In the genomic region with DNA sequence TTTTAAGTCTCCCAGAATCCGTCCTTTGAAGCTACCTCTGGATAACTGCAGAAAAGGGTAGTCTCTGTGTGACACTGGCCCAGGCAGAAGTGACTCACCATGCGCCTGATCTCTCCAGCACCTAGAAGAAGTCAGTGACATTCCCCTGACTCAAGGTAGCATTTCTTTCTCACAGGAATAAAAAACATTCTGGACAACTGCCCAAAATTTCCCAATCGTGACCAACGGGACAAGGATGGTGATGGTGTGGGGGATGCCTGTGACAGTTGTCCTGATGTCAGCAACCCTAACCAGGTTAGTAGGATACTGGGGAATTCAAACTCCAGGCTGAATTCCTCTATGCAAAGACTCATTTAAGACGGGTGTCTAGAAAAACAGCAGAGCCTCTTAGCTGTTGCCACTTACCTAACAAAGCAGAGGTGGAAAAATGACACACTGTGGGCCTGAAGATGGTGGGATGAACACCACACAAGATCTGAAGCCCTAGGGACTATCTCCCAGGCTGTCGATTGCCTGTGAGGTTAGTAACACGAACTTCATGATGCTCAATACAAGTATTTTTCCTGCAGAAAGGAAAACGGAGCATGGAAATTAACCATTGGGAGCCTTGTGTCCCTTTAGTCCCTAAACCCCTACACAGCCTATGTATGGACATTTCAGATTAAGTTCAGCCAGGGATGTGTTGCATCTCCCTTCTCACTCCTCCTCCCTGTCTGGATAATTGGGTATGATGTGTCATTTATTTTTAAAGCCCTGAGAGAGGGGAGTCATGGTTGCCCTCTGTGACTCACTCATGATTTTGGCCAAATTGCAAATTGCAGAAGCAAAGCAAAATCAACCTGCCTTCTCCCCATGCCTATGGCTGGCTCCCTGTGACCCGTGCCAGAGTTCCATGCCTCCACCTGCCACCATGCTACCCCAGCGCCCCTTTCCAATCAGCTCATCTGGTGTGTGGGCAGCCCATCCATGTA, we compare ENCODE assay signal across 1 cellular context.
TF ChIP-seq lines count a peak whose summit lies in the region.

No MANE protein-coding gene starts in this region.

TF ChIP-seq in WTC11, 78 proteins besides CTCF, POLR2A, EP300 and RAD21 (continued from another document):
- TF ChIP-seq, protein P1, sequence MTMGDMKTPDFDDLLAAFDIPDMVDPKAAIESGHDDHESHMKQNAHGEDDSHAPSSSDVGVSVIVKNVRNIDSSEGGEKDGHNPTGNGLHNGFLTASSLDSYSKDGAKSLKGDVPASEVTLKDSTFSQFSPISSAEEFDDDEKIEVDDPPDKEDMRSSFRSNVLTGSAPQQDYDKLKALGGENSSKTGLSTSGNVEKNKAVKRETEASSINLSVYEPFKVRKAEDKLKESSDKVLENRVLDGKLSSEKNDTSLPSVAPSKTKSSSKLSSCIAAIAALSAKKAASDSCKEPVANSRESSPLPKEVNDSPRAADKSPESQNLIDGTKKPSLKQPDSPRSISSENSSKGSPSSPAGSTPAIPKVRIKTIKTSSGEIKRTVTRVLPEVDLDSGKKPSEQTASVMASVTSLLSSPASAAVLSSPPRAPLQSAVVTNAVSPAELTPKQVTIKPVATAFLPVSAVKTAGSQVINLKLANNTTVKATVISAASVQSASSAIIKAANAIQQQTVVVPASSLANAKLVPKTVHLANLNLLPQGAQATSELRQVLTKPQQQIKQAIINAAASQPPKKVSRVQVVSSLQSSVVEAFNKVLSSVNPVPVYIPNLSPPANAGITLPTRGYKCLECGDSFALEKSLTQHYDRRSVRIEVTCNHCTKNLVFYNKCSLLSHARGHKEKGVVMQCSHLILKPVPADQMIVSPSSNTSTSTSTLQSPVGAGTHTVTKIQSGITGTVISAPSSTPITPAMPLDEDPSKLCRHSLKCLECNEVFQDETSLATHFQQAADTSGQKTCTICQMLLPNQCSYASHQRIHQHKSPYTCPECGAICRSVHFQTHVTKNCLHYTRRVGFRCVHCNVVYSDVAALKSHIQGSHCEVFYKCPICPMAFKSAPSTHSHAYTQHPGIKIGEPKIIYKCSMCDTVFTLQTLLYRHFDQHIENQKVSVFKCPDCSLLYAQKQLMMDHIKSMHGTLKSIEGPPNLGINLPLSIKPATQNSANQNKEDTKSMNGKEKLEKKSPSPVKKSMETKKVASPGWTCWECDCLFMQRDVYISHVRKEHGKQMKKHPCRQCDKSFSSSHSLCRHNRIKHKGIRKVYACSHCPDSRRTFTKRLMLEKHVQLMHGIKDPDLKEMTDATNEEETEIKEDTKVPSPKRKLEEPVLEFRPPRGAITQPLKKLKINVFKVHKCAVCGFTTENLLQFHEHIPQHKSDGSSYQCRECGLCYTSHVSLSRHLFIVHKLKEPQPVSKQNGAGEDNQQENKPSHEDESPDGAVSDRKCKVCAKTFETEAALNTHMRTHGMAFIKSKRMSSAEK (CRISPR knock-in tag; IDR thresholded peaks at IDR 0.05; ENCODE audit: borderline replicate concordance): no peak
- TF ChIP-seq ZNF423 (CRISPR knock-in tag; IDR thresholded peaks at IDR 0.05) (no peak), RORB (CRISPR knock-in tag; IDR thresholded peaks at IDR 0.05) (no peak), ZBTB21 (CRISPR knock-in tag; IDR thresholded peaks at IDR 0.05; ENCODE audit: borderline replicate concordance) (no peak), EMX1 (CRISPR knock-in tag; IDR thresholded peaks at IDR 0.05) (no peak), PRRX2 (CRISPR knock-in tag; IDR thresholded peaks at IDR 0.05) (no peak)
- TF ChIP-seq, protein P2, sequence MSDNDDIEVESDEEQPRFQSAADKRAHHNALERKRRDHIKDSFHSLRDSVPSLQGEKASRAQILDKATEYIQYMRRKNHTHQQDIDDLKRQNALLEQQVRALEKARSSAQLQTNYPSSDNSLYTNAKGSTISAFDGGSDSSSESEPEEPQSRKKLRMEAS (CRISPR knock-in tag; IDR thresholded peaks at IDR 0.05): no peak
- TF ChIP-seq, protein P3, sequence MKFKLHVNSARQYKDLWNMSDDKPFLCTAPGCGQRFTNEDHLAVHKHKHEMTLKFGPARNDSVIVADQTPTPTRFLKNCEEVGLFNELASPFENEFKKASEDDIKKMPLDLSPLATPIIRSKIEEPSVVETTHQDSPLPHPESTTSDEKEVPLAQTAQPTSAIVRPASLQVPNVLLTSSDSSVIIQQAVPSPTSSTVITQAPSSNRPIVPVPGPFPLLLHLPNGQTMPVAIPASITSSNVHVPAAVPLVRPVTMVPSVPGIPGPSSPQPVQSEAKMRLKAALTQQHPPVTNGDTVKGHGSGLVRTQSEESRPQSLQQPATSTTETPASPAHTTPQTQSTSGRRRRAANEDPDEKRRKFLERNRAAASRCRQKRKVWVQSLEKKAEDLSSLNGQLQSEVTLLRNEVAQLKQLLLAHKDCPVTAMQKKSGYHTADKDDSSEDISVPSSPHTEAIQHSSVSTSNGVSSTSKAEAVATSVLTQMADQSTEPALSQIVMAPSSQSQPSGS (CRISPR knock-in tag; IDR thresholded peaks at IDR 0.05; ENCODE audit: borderline replicate concordance, low read depth): no peak
- TF ChIP-seq, protein P4, sequence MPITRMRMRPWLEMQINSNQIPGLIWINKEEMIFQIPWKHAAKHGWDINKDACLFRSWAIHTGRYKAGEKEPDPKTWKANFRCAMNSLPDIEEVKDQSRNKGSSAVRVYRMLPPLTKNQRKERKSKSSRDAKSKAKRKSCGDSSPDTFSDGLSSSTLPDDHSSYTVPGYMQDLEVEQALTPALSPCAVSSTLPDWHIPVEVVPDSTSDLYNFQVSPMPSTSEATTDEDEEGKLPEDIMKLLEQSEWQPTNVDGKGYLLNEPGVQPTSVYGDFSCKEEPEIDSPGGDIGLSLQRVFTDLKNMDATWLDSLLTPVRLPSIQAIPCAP (CRISPR knock-in tag; IDR thresholded peaks at IDR 0.05): no peak
